10 cellular contexts compared by ENCODE assay signal in genomic region chr1:229407206-229408026, GRCh38. TPM values are rescaled to one million over a fixed set of nuclear protein-coding genes. Genes with fewer than 3 reads are reported as not detected.
DNase-seq lines count a peak whose midpoint lies in the region; ATAC-seq and TF ChIP-seq lines count a peak whose summit lies in the region.
"Had no signal": no experiment of that assay in that cellular context is flagged by ENCODE, and none has a peak within 500 bp of the region (broad histone marks: within the 10 kb centered on the region; RNA-seq: fewer than 3 reads in every experiment).

No MANE protein-coding gene starts in this region.

- peak; percentile 8 for TF ChIP-seq CTCF in astrocyte of the spinal cord (IDR thresholded peaks at IDR 0.05; ENCODE audit: low read depth, low read length)
- no peak for TF ChIP-seq CTCF in lower lobe of right lung (IDR thresholded peaks at IDR 0.05)
- no peak for TF ChIP-seq CTCF in mucosa of descending colon (IDR thresholded peaks at IDR 0.05)

- ATAC-seq in lower lobe of right lung, result peak; percentile 12 to 15
- ATAC-seq in HG03457 (IDR thresholded peaks at IDR 0.05; ENCODE audit: unreplicated experiment), result no peak
- no peak for ATAC-seq in mucosa of descending colon
- no peak for ATAC-seq in HG02571 (IDR thresholded peaks at IDR 0.05; ENCODE audit: unreplicated experiment)

- no peak for DNase-seq in activated CD4-positive, alpha-beta T cell treated with anti-CD3 and anti-CD28 coated beads, Interleukin-2, amount 10 ng/mL, durations not matched to agents 7 days and 5 days
- DNase-seq in activated CD4-positive, alpha-beta T cell treated with anti-CD3 and anti-CD28 coated beads for 1 hour, result no peak
- DNase-seq in astrocyte of the spinal cord (ENCODE audit: low read depth, low spot score), result no peak
- no peak for DNase-seq in lower lobe of right lung
- no peak for DNase-seq in mucosa of descending colon
- DNase-seq: activated CD8-positive, alpha-beta memory T cell treated with anti-CD3 and anti-CD28 coated beads, Interleukin-2, amount 50 U/mL, for 4 hours; AML-193 had no signal

- H3K27ac ChIP-seq in lower lobe of right lung (no peak overlapping the region), subcutaneous abdominal adipose tissue (ENCODE audit: low read depth, low read length) (no peak overlapping the region)

- H3K27me3 ChIP-seq in lower lobe of right lung (ENCODE audit: low read depth) (peaks cover 55% of the 10 kb centered on the region), subcutaneous abdominal adipose tissue (ENCODE audit: control insufficient read depth in 5 of 5, insufficient read depth in 4 of 5, low read length in 5 of 5) (peaks cover 42 to 63% (median 55%) of the 10 kb centered on the region in 5 donors)

- H3K27ac Mint-ChIP-seq in activated CD4-positive, alpha-beta T cell treated with anti-CD3 and anti-CD28 coated beads, Interleukin-2, amount 10 ng/mL, durations not matched to agents 7 days and 5 days, result no peak overlapping the region

- H3K9ac ChIP-seq in subcutaneous abdominal adipose tissue (ENCODE audit: low read length in 5 of 5), result no peak overlapping the region

- no peaks in the 10 kb centered on the region for H3K9me3 Mint-ChIP-seq in activated CD4-positive, alpha-beta T cell treated with anti-CD3 and anti-CD28 coated beads, Interleukin-2, amount 10 ng/mL, durations not matched to agents 7 days and 5 days

- H3K36me3 ChIP-seq in lower lobe of right lung (no peaks in the 10 kb centered on the region), subcutaneous abdominal adipose tissue (ENCODE audit: control insufficient read depth in 5 of 5, insufficient read depth in 5 of 5, low read length in 5 of 5) (no peaks in the 10 kb centered on the region), mucosa of descending colon (ENCODE audit: low read depth) (no peaks in the 10 kb centered on the region)

- intact Hi-C loops in lower lobe of right lung (cut with DNase I), result no loop called here
- intact Hi-C loops in mucosa of descending colon (cut with DNase I, micrococcal nuclease), result no loop called here

- CTCF ChIA-PET in activated CD4-positive, alpha-beta T cell treated with anti-CD3 and anti-CD28 coated beads, Interleukin-2, amount 10 ng/mL, durations not matched to agents 7 days and 5 days (lab: Charles Lee), result interaction anchor here (1.0 kb wide), 1 partner anchor 19 kb away, joined by 3 read pairs; no protein-coding TSS in a partner anchor

- H3K4me1 ChIP-seq in lower lobe of right lung (peaks cover 29% of the 10 kb centered on the region), subcutaneous abdominal adipose tissue (ENCODE audit: control insufficient read depth in 5 of 5, insufficient read depth in 5 of 5, low read length in 5 of 5) (peaks cover 0 to 39% (median 25%) of the 10 kb centered on the region in 5 donors), mucosa of descending colon (ENCODE audit: low read depth) (peaks cover 9% of the 10 kb centered on the region)

- H3K4me3 ChIP-seq in astrocyte of the spinal cord (ENCODE audit: low read depth, low read length) (no peak overlapping the region), lower lobe of right lung (peak overlapping the region; percentile 41), subcutaneous abdominal adipose tissue (ENCODE audit: low read depth in 1 of 5, low read length in 5 of 5) (peak overlapping the region in 4 of 5 donors; percentile 17 to 58 (median 45)), mucosa of descending colon (no peak overlapping the region)

- POLR2A ChIA-PET in activated CD4-positive, alpha-beta T cell treated with anti-CD3 and anti-CD28 coated beads, Interleukin-2, amount 10 ng/mL, durations not matched to agents 7 days and 5 days (lab: Charles Lee), result no interaction called here

- no peaks in the 10 kb centered on the region for H3K36me3 Mint-ChIP-seq in activated CD4-positive, alpha-beta T cell treated with anti-CD3 and anti-CD28 coated beads, Interleukin-2, amount 10 ng/mL, durations not matched to agents 7 days and 5 days (ENCODE audit: low read depth)

- peaks cover 61% of the 10 kb centered on the region for H3K27me3 Mint-ChIP-seq in activated CD4-positive, alpha-beta T cell treated with anti-CD3 and anti-CD28 coated beads, Interleukin-2, amount 10 ng/mL, durations not matched to agents 7 days and 5 days

- H3K9me3 ChIP-seq in lower lobe of right lung (no peaks in the 10 kb centered on the region), subcutaneous abdominal adipose tissue (ENCODE audit: control insufficient read depth in 5 of 5, low read length in 5 of 5) (no peaks in the 10 kb centered on the region), mucosa of descending colon (no peaks in the 10 kb centered on the region)

- in situ Hi-C loops in astrocyte of the spinal cord (cut with HindIII; ENCODE audit: low sequenced_read_pairs), result no loop called here

- H3K4me3 Mint-ChIP-seq in activated CD4-positive, alpha-beta T cell treated with anti-CD3 and anti-CD28 coated beads, Interleukin-2, amount 10 ng/mL, durations not matched to agents 7 days and 5 days, result peak overlapping the region; percentile 16

- peaks cover 21% of the 10 kb centered on the region for H3K4me1 Mint-ChIP-seq in activated CD4-positive, alpha-beta T cell treated with anti-CD3 and anti-CD28 coated beads, Interleukin-2, amount 10 ng/mL, durations not matched to agents 7 days and 5 days

RNA-seq across cellular contexts. Expression of gene ACTA1, which starts 26.5 kb away (rescaled TPM):
- total RNA-seq in activated CD4-positive, alpha-beta T cell treated with anti-CD3 and anti-CD28 coated beads, Interleukin-2, amount 10 ng/mL, durations not matched to agents 7 days and 5 days, result not detected
- total RNA-seq in lower lobe of right lung, result 0.32 TPM
- 1 to 10 TPM in 2 of 3 donors, not detected in 1; 2.8 to 4.1 TPM for total RNA-seq in mucosa of descending colon

Comparison
In these comparisons a context has a peak if more than half of its experiments do, and no peak if none do; other contexts are left out.
1. H3K4me3 ChIP-seq: peak in lower lobe of right lung (single experiment) and subcutaneous abdominal adipose tissue (4 of 5); none in astrocyte of the spinal cord (single experiment) and mucosa of descending colon (single experiment).
2. ATAC-seq: peak in lower lobe of right lung (2 of 2); none in HG03457 (single experiment), mucosa of descending colon (single experiment) and HG02571 (single experiment).